ENCODE assay signal across 1 cellular context in genomic region chr17:75919611-75920010, GRCh38.
TF ChIP-seq lines count a peak whose summit lies in the region.

No MANE protein-coding gene starts in this region.

TF ChIP-seq in IMR-90, 13 proteins besides CTCF, POLR2A, EP300 and RAD21:
- TF ChIP-seq MXI1 (IDR thresholded peaks at IDR 0.05; ENCODE audit: borderline replicate concordance, low read depth, low read length) (no peak), RFX5 (IDR thresholded peaks at IDR 0.05; ENCODE audit: low read depth, low read length) (no peak), NFE2L2 (IDR thresholded peaks at IDR 0.05; ENCODE audit: low read depth, low read length) (no peak), ELK1 (IDR thresholded peaks at IDR 0.05; ENCODE audit: borderline replicate concordance, low read depth, low read length) (no peak), MAFK (IDR thresholded peaks at IDR 0.05; ENCODE audit: low read depth, low read length) (no peak), BHLHE40 (IDR thresholded peaks at IDR 0.05; ENCODE audit: low read depth, low read length) (no peak), MAZ (IDR thresholded peaks at IDR 0.05; ENCODE audit: borderline replicate concordance, low read depth, low read length) (no peak), RCOR1 (IDR thresholded peaks at IDR 0.05; ENCODE audit: insufficient replicate concordance, low read length) (no peak), SMC3 (IDR thresholded peaks at IDR 0.05; ENCODE audit: low read depth, low read length) (no peak), CHD1 (IDR thresholded peaks at IDR 0.05; ENCODE audit: low read depth, low read length) (no peak), USF2 (IDR thresholded peaks at IDR 0.05; ENCODE audit: low read depth, low read length) (no peak), FOS (IDR thresholded peaks at IDR 0.05; ENCODE audit: low read depth, low read length) (no peak)
